33 cellular contexts compared by ENCODE assay signal in the genomic region with DNA sequence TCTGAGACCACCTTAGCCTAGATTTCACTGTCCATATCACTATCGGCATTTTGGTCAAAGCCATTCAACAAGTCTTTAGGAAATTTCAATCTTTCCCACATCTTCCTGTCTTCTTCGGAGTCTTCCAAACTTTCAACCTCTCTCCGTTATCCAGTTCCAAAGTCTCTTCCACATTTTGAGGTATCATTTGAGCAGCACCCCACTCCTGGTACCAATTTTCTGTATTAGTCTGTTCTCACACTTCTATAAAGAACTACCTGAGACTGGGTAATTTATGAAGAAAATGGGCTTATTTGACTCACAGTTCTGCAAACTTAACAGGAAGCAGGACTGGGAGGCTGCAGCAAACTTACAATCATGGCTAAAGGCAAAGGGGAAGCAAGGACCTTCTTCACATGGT.
"Had no signal": no experiment of that assay in that cellular context is flagged by ENCODE, and none has a peak within 500 bp of the region (broad histone marks: within the 10 kb centered on the region; RNA-seq: fewer than 3 reads in every experiment).

No MANE protein-coding gene starts in this region.

- H3K27me3 ChIP-seq: adrenal gland, ascending aorta, brain microvascular endothelial cell, breast epithelium, cardiac muscle cell had no signal

- FAIRE-seq: astrocyte, bronchial epithelial cell had no signal

- H3K9me3 ChIP-seq: adrenal gland, ascending aorta, body of pancreas had no signal

- DNase-seq: activated effector memory CD4-positive, alpha-beta T cell treated with anti-CD3 and anti-CD28 coated beads, Interleukin-2, amount 50 U/mL, for 16 hours; activated effector memory CD4-positive, alpha-beta T cell treated with Interleukin-2 at 50 U/mL for 16 hours; activated gamma-delta T cell; activated gamma-delta T cell treated with Interleukin-2 at 50 U/mL for 16 hours; activated naive CD4-positive, alpha-beta T cell; activated naive CD4-positive, alpha-beta T cell treated with anti-CD3 and anti-CD28 coated beads for 36 hours; activated naive CD4-positive, alpha-beta T cell treated with anti-CD3 and anti-CD28 coated beads, Interleukin-2, amount 10 ng/mL, durations not matched to agents 7 days and 5 days; activated naive CD4-positive, alpha-beta T cell treated with anti-CD3 and anti-CD28 coated beads, Interleukin-2, amount 50 U/mL, for 16 hours; activated naive CD4-positive, alpha-beta T cell treated with Interleukin-2 at 50 U/mL for 16 hours; activated naive CD8-positive, alpha-beta T cell treated with anti-CD3 and anti-CD28 coated beads for 36 hours; activated naive CD8-positive, alpha-beta T cell treated with anti-CD3 and anti-CD28 coated beads, Interleukin-2, amount 10 ng/mL, durations not matched to agents 7 days and 5 days; activated naive CD8-positive, alpha-beta T cell treated with anti-CD3 and anti-CD28 coated beads, Interleukin-2, amount 50 U/mL, for 24 hours; activated T-cell treated with anti-CD3 and anti-CD28 coated beads, Interleukin-2, amount 50 U/mL, for 24 hours; activated T-cell treated with anti-CD3 and anti-CD28 coated beads, Interleukin-2, amount 50 U/mL, for 4 hours; activated T-cell treated with anti-CD3 and anti-CD28 coated beads, Interleukin-2, amount 50 U/mL, for 48 hours; activated T-cell treated with anti-CD3 and anti-CD28 coated beads, Interleukin-2, amount 50 U/mL, for 72 hours; adrenal gland; amniotic stem cell; amygdala; anterior cingulate cortex; aorta; body of pancreas; brain microvascular endothelial cell; caudate nucleus; central memory CD4-positive, alpha-beta T cell; cerebellar nuclear complex had no signal

- H3K27ac ChIP-seq: adrenal gland, ascending aorta, body of pancreas, brain microvascular endothelial cell, breast epithelium, cardiac muscle cell had no signal

- H3K4me1 ChIP-seq: adrenal gland, ascending aorta, body of pancreas, breast epithelium had no signal

- H3K4me3 ChIP-seq: adrenal gland, ascending aorta, body of pancreas, breast epithelium, cardiac muscle cell had no signal

- ATAC-seq: activated naive CD4-positive, alpha-beta T cell treated with anti-CD3 and anti-CD28 coated beads, Interleukin-2, amount 50 U/mL, for 72 hours; activated naive CD8-positive, alpha-beta T cell treated with anti-CD3 and anti-CD28 coated beads, Interleukin-2, amount 50 U/mL, for 24 hours; activated T-cell treated with anti-CD3 and anti-CD28 coated beads, Interleukin-2, amount 50 U/mL, for 4 hours; activated T-cell treated with anti-CD3 and anti-CD28 coated beads, Interleukin-2, amount 50 U/mL, for 72 hours; activated T-helper 17 cell treated with anti-CD3 and anti-CD28 coated beads, Interleukin-2, amount 50 U/mL, for 72 hours; body of pancreas had no signal

- H3K36me3 ChIP-seq: adrenal gland, ascending aorta, brain microvascular endothelial cell, breast epithelium, cardiac muscle cell had no signal
